ENCODE assay signal across 20 cellular contexts in the genomic region with DNA sequence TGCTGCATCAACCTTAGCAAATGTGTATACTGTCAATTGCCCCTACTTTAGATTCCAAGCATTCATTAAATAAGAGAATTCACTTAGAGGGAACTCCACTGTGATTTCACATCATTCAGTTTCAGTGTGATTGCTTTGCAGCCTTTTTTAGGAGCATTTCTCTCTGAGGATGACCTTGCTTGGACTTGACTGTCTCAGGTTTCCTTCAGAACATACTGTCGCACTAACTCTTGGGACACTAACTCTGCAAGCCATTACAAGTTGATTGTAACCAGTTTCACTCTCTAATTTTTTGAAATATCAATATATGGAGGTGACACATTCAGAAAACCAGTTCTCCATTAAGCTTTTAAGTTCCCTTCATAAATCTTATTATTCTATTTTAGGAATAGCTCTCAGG.
"Had no signal": no experiment of that assay in that cellular context is flagged by ENCODE, and none has a peak within 500 bp of the region (broad histone marks: within the 10 kb centered on the region; RNA-seq: fewer than 3 reads in every experiment).

No MANE protein-coding gene starts in this region.

- H3K36me3 ChIP-seq: MG63 had no signal

- DNase-seq: IMR-90, Karpas-422, KG1, MG63, NCI-H1092, NCI-H1105 treated with DMSO at 0.1 percent for 48 hours, NCI-H1417 treated with DMSO at 0.1 percent for 48 hours, NCI-H146, NCI-H1694 treated with DMSO at 0.1 percent for 48 hours, NCI-H1930, NCI-H2081, NCI-H2107, NCI-H2227 treated with DMSO at 0.1 percent for 48 hours, NCI-H524 treated with DMSO at 0.1 percent for 48 hours, NCI-H69, NCI-H774, SHP77, SK-N-SH, SW 1271 had no signal

- H3K27me3 ChIP-seq: MG63 had no signal

- H3K4me3 ChIP-seq: MG63 had no signal

- H3K27ac ChIP-seq: RWPE1 had no signal
